In the genomic region with DNA sequence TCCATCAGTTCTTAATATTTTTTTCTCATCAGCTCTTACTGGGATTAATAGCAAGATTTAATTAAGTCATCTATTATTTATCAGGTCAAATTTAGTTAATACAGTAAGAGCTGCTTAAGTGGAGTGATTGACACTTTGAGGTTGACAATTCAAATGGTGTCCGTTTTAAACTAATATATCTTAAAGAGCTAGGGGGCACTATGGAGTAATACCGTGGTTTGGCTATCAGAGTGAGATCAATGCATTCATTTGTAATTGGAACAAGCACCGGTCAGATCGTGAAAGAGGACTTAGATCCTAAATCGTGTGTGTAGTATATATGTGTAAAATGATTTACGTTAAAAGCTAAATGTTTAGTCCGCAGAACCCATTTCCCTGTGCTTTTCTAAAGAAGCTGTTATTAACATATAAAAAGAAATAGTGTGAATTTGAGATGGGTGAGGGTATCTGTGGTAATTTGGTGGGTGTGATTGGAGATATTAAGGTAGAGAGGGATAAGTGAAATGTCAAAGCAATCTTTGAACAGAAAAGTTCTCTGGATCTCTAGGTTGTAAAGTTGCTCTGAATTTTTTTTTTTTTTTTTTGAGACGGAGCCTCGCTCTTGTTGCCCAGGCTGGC, we compare ENCODE assay signal across 8 cellular contexts. TPM values are rescaled to one million over a fixed set of nuclear protein-coding genes. Genes with fewer than 3 reads are reported as not detected.
DNase-seq lines count a peak whose midpoint lies in the region; ATAC-seq and TF ChIP-seq lines count a peak whose summit lies in the region.

No MANE protein-coding gene starts in this region.

- DNase-seq in DMS114 treated with DMSO at 0.1 percent for 48 hours (lab: John Stamatoyannopoulos, UW; ENCODE audit: unreplicated experiment), result peak; percentile 16
- DNase-seq in OCI-M2 (lab: John Stamatoyannopoulos, UW; ENCODE audit: unreplicated experiment), result peak; percentile 22
- peak; percentile 68 for DNase-seq in choroid plexus epithelial cell (ENCODE audit: low read depth)
- peak; percentile 67 for DNase-seq in mesenchymal stem cell

- no peak overlapping the region for H2BK15ac ChIP-seq in mesenchymal stem cell (ENCODE audit: low read depth, poor library complexity, severe bottlenecking)

- peaks cover 1% of the 10 kb centered on the region for H3K79me1 ChIP-seq in mesenchymal stem cell (replicated peaks; ENCODE audit: low read length, poor library complexity, severe bottlenecking)

- no peak overlapping the region for H3K14ac ChIP-seq in mesenchymal stem cell (ENCODE audit: low read length in 2 of 2)

- no peak overlapping the region for H2AFZ ChIP-seq in mesenchymal stem cell (ENCODE audit: low read depth, low read length)

- H2BK120ac ChIP-seq in mesenchymal stem cell (ENCODE audit: low read depth, low read length), result no peak overlapping the region

- H3K27ac ChIP-seq in HUES6 (ENCODE audit: low read depth, low read length), result no peak overlapping the region
- no peak overlapping the region for H3K27ac ChIP-seq in mesenchymal stem cell (ENCODE audit: low read length, poor library complexity, severe bottlenecking)

- H4K8ac ChIP-seq in mesenchymal stem cell (ENCODE audit: low read length), result no peak overlapping the region

- H3K9me3 ChIP-seq in HUES6 (ENCODE audit: control insufficient read depth, insufficient read depth, low read depth, low read length) (no peaks in the 10 kb centered on the region), mesenchymal stem cell (ENCODE audit: control insufficient read depth, low read length) (no peaks in the 10 kb centered on the region)

- H3K9ac ChIP-seq in HUES6 (ENCODE audit: low read length), result no peak overlapping the region
- H3K9ac ChIP-seq in mesenchymal stem cell (ENCODE audit: low read length), result peak overlapping the region; percentile 97

- no peak for ATAC-seq in GM21367 (IDR thresholded peaks at IDR 0.05; ENCODE audit: unreplicated experiment)
- no peak for ATAC-seq in GM18517 (IDR thresholded peaks at IDR 0.05; ENCODE audit: unreplicated experiment)
- no peak for ATAC-seq in HG02870 (IDR thresholded peaks at IDR 0.05; ENCODE audit: unreplicated experiment)

- H3K27me3 ChIP-seq in HUES6 (ENCODE audit: control insufficient read depth, insufficient read depth, low read length) (peaks cover 24% of the 10 kb centered on the region), mesenchymal stem cell (ENCODE audit: control insufficient read depth in 1 of 2, insufficient read depth in 1 of 2, low read length in 2 of 2) (no peaks in the 10 kb centered on the region)

- no peak overlapping the region for H2AK5ac ChIP-seq in mesenchymal stem cell (ENCODE audit: low read length, severe bottlenecking)

- H3K4ac ChIP-seq in mesenchymal stem cell (ENCODE audit: low read depth in 1 of 2, low read length in 2 of 2), result no peak overlapping the region

- 34% methylated on average over 9 of the region's 9 CpGs for WGBS in mesenchymal stem cell

- no peak overlapping the region for H3K23ac ChIP-seq in mesenchymal stem cell (ENCODE audit: low read length in 2 of 2)

- no peak overlapping the region for H2BK12ac ChIP-seq in mesenchymal stem cell (ENCODE audit: low read length in 2 of 2)

- H3K4me1 ChIP-seq in HUES6 (ENCODE audit: control insufficient read depth, insufficient read depth, low read length) (peaks cover 17% of the 10 kb centered on the region; the same call in 1 of the 2 replicates), mesenchymal stem cell (ENCODE audit: control insufficient read depth, insufficient read depth, low read depth, low read length) (peaks cover 3% of the 10 kb centered on the region)

- H2BK5ac ChIP-seq in mesenchymal stem cell (ENCODE audit: low read depth, low read length, poor library complexity, severe bottlenecking), result no peak overlapping the region

- H4K91ac ChIP-seq in mesenchymal stem cell (ENCODE audit: low read length), result no peak overlapping the region

- H3K36me3 ChIP-seq in HUES6 (ENCODE audit: control insufficient read depth, insufficient read depth, low read length) (no peaks in the 10 kb centered on the region), mesenchymal stem cell (ENCODE audit: control insufficient read depth in 1 of 2, insufficient read depth in 2 of 2, low read depth in 1 of 2, low read length in 2 of 2) (no peaks in the 10 kb centered on the region)

- H3K4me2 ChIP-seq in mesenchymal stem cell (ENCODE audit: low read length, poor library complexity, severe bottlenecking), result no peak overlapping the region

- peak; percentile 59 for TF ChIP-seq CTCF in choroid plexus epithelial cell (conservative IDR thresholded peaks at IDR 0.05; ENCODE audit: low read depth, low read length)

- H3K18ac ChIP-seq in mesenchymal stem cell (ENCODE audit: low read depth in 1 of 2, low read length in 2 of 2), result no peak overlapping the region

- H3K4me3 ChIP-seq in HUES6 (ENCODE audit: low read depth, low read length) (peak overlapping the region; percentile 39), choroid plexus epithelial cell (ENCODE audit: low read depth, low read length) (peak overlapping the region; percentile 96), mesenchymal stem cell (ENCODE audit: insufficient read depth in 1 of 2, low read depth in 1 of 2, low read length in 2 of 2) (peak overlapping the region in 1 of 2 experiments; percentile 85)

RNA-seq across cellular contexts. Expression of a gene that starts 2.3 kb away (rescaled TPM):
- polyA plus RNA-seq in mesenchymal stem cell (2013, experiment 1 of 2), result 8.1 TPM
- polyA plus RNA-seq in mesenchymal stem cell (2013, experiment 2 of 2), result 8.1 TPM

Comparison
In these comparisons a context has a peak if more than half of its experiments do, and no peak if none do; other contexts are left out.
1. DNase-seq: peak in every context shown above with its lines; median percentile 68 in choroid plexus epithelial cell; 67 in mesenchymal stem cell; 22 in OCI-M2; 16 in DMS114 treated with DMSO at 0.1 percent for 48 hours.